Comparison of ENCODE assay signal across 16 cellular contexts in genomic region chr17:75950850-75951554, GRCh38. TPM values are rescaled to one million over a fixed set of nuclear protein-coding genes. Genes with fewer than 3 reads are reported as not detected.
DNase-seq lines count a peak whose midpoint lies in the region; ATAC-seq, FAIRE-seq and TF ChIP-seq lines count a peak whose summit lies in the region.
"Had no signal": no experiment of that assay in that cellular context is flagged by ENCODE, and none has a peak within 500 bp of the region (broad histone marks: within the 10 kb centered on the region; RNA-seq: fewer than 3 reads in every experiment).

No MANE protein-coding gene starts in this region.

- H3K27me3 Mint-ChIP-seq in central memory CD8-positive, alpha-beta T cell, result no peaks in the 10 kb centered on the region
- H3K27me3 Mint-ChIP-seq: CD4-positive, CD25-positive, alpha-beta regulatory T cell; stimulated activated naive B cell treated with anti-CD40 and anti-IgM and Interleukin-4, amounts not matched to agents 10 μg/mL and 1 μg/mL and 100 μg/mL, for 72 hours had no signal

- H2AFZ ChIP-seq in osteoblast (ENCODE audit: low read length), result no peak overlapping the region

- H3K4me3 Mint-ChIP-seq in central memory CD8-positive, alpha-beta T cell, result no peak overlapping the region
- H3K4me3 Mint-ChIP-seq: activated T-cell treated with anti-CD3 and anti-CD28 coated beads, Interleukin-2, amount 50 U/mL, for 4 hours; CD4-positive, CD25-positive, alpha-beta regulatory T cell; stimulated activated naive B cell treated with anti-CD40 and anti-IgM and Interleukin-4, amounts not matched to agents 10 μg/mL and 1 μg/mL and 100 μg/mL, for 72 hours had no signal

- H3K4me2 ChIP-seq in osteoblast (ENCODE audit: insufficient read depth, low read length), result no peak overlapping the region

- DNase-seq in EH (ENCODE audit: low read depth) (peak; percentile 62), RCC 7860 (ENCODE audit: low spot score) (no peak), osteoblast (ENCODE audit: insufficient read length, low spot score, missing footprints) (no peak), NCI-H1417 treated with DMSO at 0.1 percent for 48 hours (lab: John Stamatoyannopoulos, UW) (no peak), NCI-H2029 (lab: John Stamatoyannopoulos, UW) (no peak)
- no peak for DNase-seq in central memory CD8-positive, alpha-beta T cell (ENCODE audit: low spot score in 2 of 2)
- DNase-seq: activated T-cell treated with anti-CD3 and anti-CD28 coated beads, Interleukin-2, amount 50 U/mL, for 4 hours; effector CD8-positive, alpha-beta T cell; gastrocnemius medialis; stimulated activated CD4-positive, alpha-beta T cell treated with anti-CD3 and anti-CD28 coated beads, Interleukin-4, amount 100 ng/mL, for 24 hours; stimulated activated naive B cell treated with anti-CD40 and anti-IgM and Interleukin-4, amounts not matched to agents 10 μg/mL and 1 μg/mL and 100 μg/mL, for 72 hours had no signal

- H3K36me3 Mint-ChIP-seq in central memory CD8-positive, alpha-beta T cell (ENCODE audit: insufficient read depth), result peaks cover 70% of the 10 kb centered on the region

- no peaks in the 10 kb centered on the region for H4K20me1 ChIP-seq in osteoblast (ENCODE audit: insufficient read depth, low read length)

- no peaks in the 10 kb centered on the region for H3K9me3 Mint-ChIP-seq in central memory CD8-positive, alpha-beta T cell
- H3K9me3 Mint-ChIP-seq: activated T-cell treated with anti-CD3 and anti-CD28 coated beads, Interleukin-2, amount 50 U/mL, for 4 hours; CD4-positive, CD25-positive, alpha-beta regulatory T cell; stimulated activated naive B cell treated with anti-CD40 and anti-IgM and Interleukin-4, amounts not matched to agents 10 μg/mL and 1 μg/mL and 100 μg/mL, for 72 hours had no signal

- TF ChIP-seq CTCF in osteoblast (IDR thresholded peaks at IDR 0.05; ENCODE audit: extremely low read depth, low read depth, low read length), result no peak

- no peaks in the 10 kb centered on the region for H3K9me3 ChIP-seq in osteoblast (ENCODE audit: low read depth, low read length)
- H3K9me3 ChIP-seq: ascending aorta, gastrocnemius medialis, right atrium auricular region had no signal

- peaks cover 68% of the 10 kb centered on the region for H3K36me3 ChIP-seq in osteoblast (ENCODE audit: insufficient read depth, low read length)

- peak; percentile 7 for FAIRE-seq in RCC 7860 (lab: Jason Lieb, UNC)

- H3K4me1 ChIP-seq in osteoblast (ENCODE audit: insufficient read depth, low read length), result peaks cover 6% of the 10 kb centered on the region
- H3K4me1 ChIP-seq: ascending aorta, right atrium auricular region had no signal

- ATAC-seq in central memory CD8-positive, alpha-beta T cell (replicated peaks; ENCODE audit: extremely low read depth, poor library complexity, severe bottlenecking), result peak; percentile 19
- ATAC-seq in HG03342 (IDR thresholded peaks at IDR 0.05; ENCODE audit: unreplicated experiment), result no peak
- ATAC-seq: activated T-cell treated with anti-CD3 and anti-CD28 coated beads, Interleukin-2, amount 50 U/mL, for 4 hours; stimulated activated naive B cell treated with anti-CD40 and anti-IgM and Interleukin-4, amounts not matched to agents 10 μg/mL and 1 μg/mL and 100 μg/mL, for 72 hours had no signal

- H3K79me2 ChIP-seq in osteoblast (ENCODE audit: insufficient read depth, low read length), result no peaks in the 10 kb centered on the region

- H3K4me1 Mint-ChIP-seq in central memory CD8-positive, alpha-beta T cell, result no peaks in the 10 kb centered on the region
- H3K4me1 Mint-ChIP-seq: CD4-positive, CD25-positive, alpha-beta regulatory T cell; stimulated activated naive B cell treated with anti-CD40 and anti-IgM and Interleukin-4, amounts not matched to agents 10 μg/mL and 1 μg/mL and 100 μg/mL, for 72 hours had no signal

- peak overlapping the region; percentile 35 for H3K27ac ChIP-seq in osteoblast (ENCODE audit: low read depth, low read length)
- H3K27ac ChIP-seq: ascending aorta, HL-60, right atrium auricular region had no signal

- no peaks in the 10 kb centered on the region for H3K27me3 ChIP-seq in osteoblast (ENCODE audit: insufficient read depth, low read length)
- H3K27me3 ChIP-seq: ascending aorta, gastrocnemius medialis, right atrium auricular region had no signal

- H3K4me3 ChIP-seq in osteoblast (ENCODE audit: insufficient read depth, low read length), result no peak overlapping the region
- H3K4me3 ChIP-seq: ascending aorta, gastrocnemius medialis, right atrium auricular region had no signal

- H3K27ac Mint-ChIP-seq in central memory CD8-positive, alpha-beta T cell (ENCODE audit: low read depth), result no peak overlapping the region
- H3K27ac Mint-ChIP-seq: CD4-positive, CD25-positive, alpha-beta regulatory T cell; stimulated activated naive B cell treated with anti-CD40 and anti-IgM and Interleukin-4, amounts not matched to agents 10 μg/mL and 1 μg/mL and 100 μg/mL, for 72 hours had no signal

RNA-seq across cellular contexts. Expression of gene FBF1, which starts 10.2 kb away (rescaled TPM):
- total RNA-seq in osteoblast, result 14.1 and 17.1 TPM in 2 replicates

RNA-seq across cellular contexts. Expression of gene ACOX1, which starts 28.0 kb away (rescaled TPM):
- total RNA-seq in osteoblast, result 59.2 and 59.4 TPM in 2 replicates

RNA-seq across cellular contexts. Expression of gene TEN1, which starts 28.0 kb away (rescaled TPM):
- total RNA-seq in osteoblast, result 23.2 and 23.6 TPM in 2 replicates

RNA-seq across cellular contexts. Expression of gene MRPL38, which starts 46.3 kb away (rescaled TPM):
- 36.6 and 37.1 TPM in 2 replicates for total RNA-seq in osteoblast

RNA-seq across cellular contexts. Expression of gene CDK3, which starts 49.7 kb away (rescaled TPM):
- 0.72 and 0.88 TPM in 2 replicates for total RNA-seq in osteoblast
